2 cellular contexts compared by ENCODE assay signal in genomic region chr2:15860760-15861159, GRCh38.
TF ChIP-seq lines count a peak whose summit lies in the region.

No MANE protein-coding gene starts in this region.

TF ChIP-seq in Ishikawa, 13 proteins besides CTCF, POLR2A, EP300 and RAD21 (continued from another document):
- TF ChIP-seq REST (IDR thresholded peaks at IDR 0.05; ENCODE audit: low read depth) (no peak), EGR1 (IDR thresholded peaks at IDR 0.05) (no peak), TEAD4 (IDR thresholded peaks at IDR 0.05) (no peak), NFIC (IDR thresholded peaks at IDR 0.05) (no peak), TCF12 (IDR thresholded peaks at IDR 0.05; ENCODE audit: low read depth) (no peak), CREB1 (IDR thresholded peaks at IDR 0.05; ENCODE audit: low read depth) (no peak), TAF1 (IDR thresholded peaks at IDR 0.05; ENCODE audit: low read depth) (no peak), FOXM1 (IDR thresholded peaks at IDR 0.05; ENCODE audit: borderline replicate concordance, low read depth) (no peak), USF1 (IDR thresholded peaks at IDR 0.05) (no peak), MAX (IDR thresholded peaks at IDR 0.05) (no peak)

TF ChIP-seq in GM12878, 131 proteins besides CTCF, POLR2A, EP300 and RAD21 (continued from another document):
- TF ChIP-seq PKNOX1 (IDR thresholded peaks at IDR 0.05): no peak
- TF ChIP-seq TCF3 (IDR thresholded peaks at IDR 0.05; ENCODE audit: borderline replicate concordance, insufficient read depth, low read depth, low read length): no peak
- no peak for TF ChIP-seq IRF5 (IDR thresholded peaks at IDR 0.05; ENCODE audit: borderline replicate concordance)
- TF ChIP-seq SUPT20H (IDR thresholded peaks at IDR 0.05; ENCODE audit: borderline replicate concordance, control insufficient read depth, low read depth, low read length): no peak
- no peak for TF ChIP-seq CREB1 (IDR thresholded peaks at IDR 0.05; ENCODE audit: low read depth)
- TF ChIP-seq EGR1 (IDR thresholded peaks at IDR 0.05; ENCODE audit: borderline replicate concordance in 1 of 2, low read depth in 2 of 2, low read length in 2 of 2): no peak
- TF ChIP-seq NFIC (IDR thresholded peaks at IDR 0.05; ENCODE audit: low read depth, low read length): no peak
- no peak for TF ChIP-seq SUZ12 (IDR thresholded peaks at IDR 0.05; ENCODE audit: unreplicated experiment)
- no peak for TF ChIP-seq IKZF1 (conservative IDR thresholded peaks at IDR 0.05)
- TF ChIP-seq TAF1 (IDR thresholded peaks at IDR 0.05; ENCODE audit: borderline replicate concordance, low read depth, low read length): no peak
- TF ChIP-seq RB1 (IDR thresholded peaks at IDR 0.05; ENCODE audit: borderline replicate concordance): no peak
- no peak for TF ChIP-seq CHD2 (IDR thresholded peaks at IDR 0.05; ENCODE audit: borderline replicate concordance, low read depth, low read length)
- no peak for TF ChIP-seq IRF3 (IDR thresholded peaks at IDR 0.05)
- TF ChIP-seq EZH2 (IDR thresholded peaks at IDR 0.05; ENCODE audit: borderline replicate concordance, control insufficient read depth, low read depth, low read length): no peak
- no peak for TF ChIP-seq NKRF (conservative IDR thresholded peaks at IDR 0.05)
- no peak for TF ChIP-seq SREBF1 (IDR thresholded peaks at IDR 0.05; ENCODE audit: low read length)
- TF ChIP-seq NBN (IDR thresholded peaks at IDR 0.05): no peak
- no peak for TF ChIP-seq NR2F1 (conservative IDR thresholded peaks at IDR 0.05)
- TF ChIP-seq FOXK2 (IDR thresholded peaks at IDR 0.05): no peak
